1 cellular context compared by ENCODE assay signal in genomic region chr2:112726487-112727190, GRCh38.
A peak's percentile ranks its signal among the peaks of the same experiment; 100 is the strongest.
TF ChIP-seq lines count a peak whose summit lies in the region.

No MANE protein-coding gene starts in this region.

TF ChIP-seq in HepG2, 621 proteins besides CTCF, POLR2A, EP300 and RAD21 (continued from another document and continues in another):
- TF ChIP-seq IKZF5 (CRISPR knock-in tag; IDR thresholded peaks at IDR 0.05) (peak; percentile 94), ZNF782 (CRISPR knock-in tag; IDR thresholded peaks at IDR 0.05; ENCODE audit: borderline replicate concordance) (no peak; the same call in 1 of the 2 replicates), BCL6 (CRISPR knock-in tag; IDR thresholded peaks at IDR 0.05) (peak; percentile 47; the same call in 1 of the 2 replicates), ZNF230 (CRISPR knock-in tag; IDR thresholded peaks at IDR 0.05) (no peak), ZNF678 (CRISPR knock-in tag; IDR thresholded peaks at IDR 0.05) (0 out of 2 replicates have a peak, but pooled peaks have one; percentile 58), MIXL1 (CRISPR knock-in tag; IDR thresholded peaks at IDR 0.05) (peak; percentile 84), NKX3-1 (CRISPR knock-in tag; IDR thresholded peaks at IDR 0.05) (no peak), DR1 (CRISPR knock-in tag; IDR thresholded peaks at IDR 0.05) (no peak), ZNF484 (CRISPR knock-in tag; IDR thresholded peaks at IDR 0.05; ENCODE audit: borderline replicate concordance, low read depth) (no peak), SSRP1 (CRISPR knock-in tag; IDR thresholded peaks at IDR 0.05) (no peak), ZNF615 (CRISPR knock-in tag; IDR thresholded peaks at IDR 0.05; ENCODE audit: borderline replicate concordance) (no peak), ZBTB20 (CRISPR knock-in tag; IDR thresholded peaks at IDR 0.05; ENCODE audit: borderline replicate concordance, low read depth) (0 out of 2 replicates have a peak, but pooled peaks have one; percentile 49), LRRFIP1 (CRISPR knock-in tag; conservative IDR thresholded peaks at IDR 0.05) (no peak), TERF1 (CRISPR knock-in tag; IDR thresholded peaks at IDR 0.05) (no peak), ARHGAP35 (CRISPR knock-in tag; IDR thresholded peaks at IDR 0.05; ENCODE audit: borderline replicate concordance) (no peak), GTF2F1 (IDR thresholded peaks at IDR 0.05; ENCODE audit: low read length) (peak; percentile 59; the same call in 1 of the 2 replicates), ZNF24 (IDR thresholded peaks at IDR 0.05) (no peak), SYNCRIP (IDR thresholded peaks at IDR 0.05; ENCODE audit: insufficient read depth, low read depth, low read length) (no peak), SIX4 (CRISPR knock-in tag; IDR thresholded peaks at IDR 0.05) (0 out of 2 replicates have a peak, but pooled peaks have one; percentile 12), NONO (IDR thresholded peaks at IDR 0.05) (no peak), NONO (CRISPR knock-in tag; conservative IDR thresholded peaks at IDR 0.05) (peak; percentile 75), ZC3H4 (CRISPR knock-in tag; IDR thresholded peaks at IDR 0.05; ENCODE audit: borderline replicate concordance) (no peak), MIER3 (CRISPR knock-in tag; IDR thresholded peaks at IDR 0.05; ENCODE audit: borderline replicate concordance) (peak; percentile 91; the same call in 1 of the 2 replicates), ZNF138 (CRISPR knock-in tag; IDR thresholded peaks at IDR 0.05; ENCODE audit: low read depth) (0 out of 2 replicates have a peak, but pooled peaks have one; percentile 19), ZNF629 (CRISPR knock-in tag; conservative IDR thresholded peaks at IDR 0.05) (peak; percentile 58), ZNF225 (CRISPR knock-in tag; IDR thresholded peaks at IDR 0.05) (peak; percentile 14; the same call in 1 of the 2 replicates), ATF5 (CRISPR knock-in tag; IDR thresholded peaks at IDR 0.05; ENCODE audit: low read depth) (peak; percentile 85; the same call in 1 of the 2 replicates), ZNF704 (CRISPR knock-in tag; IDR thresholded peaks at IDR 0.05; ENCODE audit: borderline replicate concordance) (no peak), FLYWCH1 (CRISPR knock-in tag; IDR thresholded peaks at IDR 0.05) (no peak)
- TF ChIP-seq, protein P1, sequence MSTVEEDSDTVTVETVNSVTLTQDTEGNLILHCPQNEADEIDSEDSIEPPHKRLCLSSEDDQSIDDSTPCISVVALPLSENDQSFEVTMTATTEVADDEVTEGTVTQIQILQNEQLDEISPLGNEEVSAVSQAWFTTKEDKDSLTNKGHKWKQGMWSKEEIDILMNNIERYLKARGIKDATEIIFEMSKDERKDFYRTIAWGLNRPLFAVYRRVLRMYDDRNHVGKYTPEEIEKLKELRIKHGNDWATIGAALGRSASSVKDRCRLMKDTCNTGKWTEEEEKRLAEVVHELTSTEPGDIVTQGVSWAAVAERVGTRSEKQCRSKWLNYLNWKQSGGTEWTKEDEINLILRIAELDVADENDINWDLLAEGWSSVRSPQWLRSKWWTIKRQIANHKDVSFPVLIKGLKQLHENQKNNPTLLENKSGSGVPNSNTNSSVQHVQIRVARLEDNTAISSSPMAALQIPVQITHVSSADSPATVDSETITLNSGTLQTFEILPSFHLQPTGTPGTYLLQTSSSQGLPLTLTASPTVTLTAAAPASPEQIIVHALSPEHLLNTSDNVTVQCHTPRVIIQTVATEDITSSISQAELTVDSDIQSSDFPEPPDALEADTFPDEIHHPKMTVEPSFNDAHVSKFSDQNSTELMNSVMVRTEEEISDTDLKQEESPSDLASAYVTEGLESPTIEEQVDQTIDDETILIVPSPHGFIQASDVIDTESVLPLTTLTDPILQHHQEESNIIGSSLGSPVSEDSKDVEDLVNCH (CRISPR knock-in tag; IDR thresholded peaks at IDR 0.05) = 0 out of 2 replicates have a peak, but pooled peaks have one; percentile 26
- TF ChIP-seq, protein P2, sequence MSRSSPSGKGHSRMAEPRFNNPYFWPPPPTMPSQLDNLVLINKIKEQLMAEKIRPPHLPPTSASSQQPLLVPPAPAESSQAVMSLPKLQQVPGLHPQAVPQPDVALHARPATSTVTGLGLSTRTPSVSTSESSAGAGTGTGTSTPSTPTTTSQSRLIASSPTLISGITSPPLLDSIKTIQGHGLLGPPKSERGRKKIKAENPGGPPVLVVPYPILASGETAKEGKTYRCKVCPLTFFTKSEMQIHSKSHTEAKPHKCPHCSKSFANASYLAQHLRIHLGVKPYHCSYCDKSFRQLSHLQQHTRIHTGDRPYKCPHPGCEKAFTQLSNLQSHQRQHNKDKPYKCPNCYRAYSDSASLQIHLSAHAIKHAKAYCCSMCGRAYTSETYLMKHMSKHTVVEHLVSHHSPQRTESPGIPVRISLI (CRISPR knock-in tag; IDR thresholded peaks at IDR 0.05; ENCODE audit: borderline replicate concordance) = peak; percentile 38; the same call in 1 of the 2 replicates
- TF ChIP-seq, protein P3, sequence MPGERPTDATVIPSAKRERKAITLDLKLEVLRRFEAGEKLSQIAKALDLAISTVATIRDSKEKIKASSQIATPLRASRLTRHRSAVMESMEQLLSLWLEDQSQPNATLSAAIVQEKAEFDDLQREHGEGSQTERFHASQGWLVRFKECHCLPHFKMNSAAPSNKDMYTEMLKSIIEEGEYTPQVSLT (CRISPR knock-in tag; IDR thresholded peaks at IDR 0.05; ENCODE audit: borderline replicate concordance, low read depth) = no peak
- TF ChIP-seq, protein P4, sequence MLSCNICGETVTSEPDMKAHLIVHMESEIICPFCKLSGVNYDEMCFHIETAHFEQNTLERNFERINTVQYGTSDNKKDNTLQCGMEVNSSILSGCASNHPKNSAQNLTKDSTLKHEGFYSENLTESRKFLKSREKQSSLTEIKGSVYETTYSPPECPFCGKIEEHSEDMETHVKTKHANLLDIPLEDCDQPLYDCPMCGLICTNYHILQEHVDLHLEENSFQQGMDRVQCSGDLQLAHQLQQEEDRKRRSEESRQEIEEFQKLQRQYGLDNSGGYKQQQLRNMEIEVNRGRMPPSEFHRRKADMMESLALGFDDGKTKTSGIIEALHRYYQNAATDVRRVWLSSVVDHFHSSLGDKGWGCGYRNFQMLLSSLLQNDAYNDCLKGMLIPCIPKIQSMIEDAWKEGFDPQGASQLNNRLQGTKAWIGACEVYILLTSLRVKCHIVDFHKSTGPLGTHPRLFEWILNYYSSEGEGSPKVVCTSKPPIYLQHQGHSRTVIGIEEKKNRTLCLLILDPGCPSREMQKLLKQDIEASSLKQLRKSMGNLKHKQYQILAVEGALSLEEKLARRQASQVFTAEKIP (CRISPR knock-in tag; IDR thresholded peaks at IDR 0.05; ENCODE audit: borderline replicate concordance) = no peak
- TF ChIP-seq, protein P5, sequence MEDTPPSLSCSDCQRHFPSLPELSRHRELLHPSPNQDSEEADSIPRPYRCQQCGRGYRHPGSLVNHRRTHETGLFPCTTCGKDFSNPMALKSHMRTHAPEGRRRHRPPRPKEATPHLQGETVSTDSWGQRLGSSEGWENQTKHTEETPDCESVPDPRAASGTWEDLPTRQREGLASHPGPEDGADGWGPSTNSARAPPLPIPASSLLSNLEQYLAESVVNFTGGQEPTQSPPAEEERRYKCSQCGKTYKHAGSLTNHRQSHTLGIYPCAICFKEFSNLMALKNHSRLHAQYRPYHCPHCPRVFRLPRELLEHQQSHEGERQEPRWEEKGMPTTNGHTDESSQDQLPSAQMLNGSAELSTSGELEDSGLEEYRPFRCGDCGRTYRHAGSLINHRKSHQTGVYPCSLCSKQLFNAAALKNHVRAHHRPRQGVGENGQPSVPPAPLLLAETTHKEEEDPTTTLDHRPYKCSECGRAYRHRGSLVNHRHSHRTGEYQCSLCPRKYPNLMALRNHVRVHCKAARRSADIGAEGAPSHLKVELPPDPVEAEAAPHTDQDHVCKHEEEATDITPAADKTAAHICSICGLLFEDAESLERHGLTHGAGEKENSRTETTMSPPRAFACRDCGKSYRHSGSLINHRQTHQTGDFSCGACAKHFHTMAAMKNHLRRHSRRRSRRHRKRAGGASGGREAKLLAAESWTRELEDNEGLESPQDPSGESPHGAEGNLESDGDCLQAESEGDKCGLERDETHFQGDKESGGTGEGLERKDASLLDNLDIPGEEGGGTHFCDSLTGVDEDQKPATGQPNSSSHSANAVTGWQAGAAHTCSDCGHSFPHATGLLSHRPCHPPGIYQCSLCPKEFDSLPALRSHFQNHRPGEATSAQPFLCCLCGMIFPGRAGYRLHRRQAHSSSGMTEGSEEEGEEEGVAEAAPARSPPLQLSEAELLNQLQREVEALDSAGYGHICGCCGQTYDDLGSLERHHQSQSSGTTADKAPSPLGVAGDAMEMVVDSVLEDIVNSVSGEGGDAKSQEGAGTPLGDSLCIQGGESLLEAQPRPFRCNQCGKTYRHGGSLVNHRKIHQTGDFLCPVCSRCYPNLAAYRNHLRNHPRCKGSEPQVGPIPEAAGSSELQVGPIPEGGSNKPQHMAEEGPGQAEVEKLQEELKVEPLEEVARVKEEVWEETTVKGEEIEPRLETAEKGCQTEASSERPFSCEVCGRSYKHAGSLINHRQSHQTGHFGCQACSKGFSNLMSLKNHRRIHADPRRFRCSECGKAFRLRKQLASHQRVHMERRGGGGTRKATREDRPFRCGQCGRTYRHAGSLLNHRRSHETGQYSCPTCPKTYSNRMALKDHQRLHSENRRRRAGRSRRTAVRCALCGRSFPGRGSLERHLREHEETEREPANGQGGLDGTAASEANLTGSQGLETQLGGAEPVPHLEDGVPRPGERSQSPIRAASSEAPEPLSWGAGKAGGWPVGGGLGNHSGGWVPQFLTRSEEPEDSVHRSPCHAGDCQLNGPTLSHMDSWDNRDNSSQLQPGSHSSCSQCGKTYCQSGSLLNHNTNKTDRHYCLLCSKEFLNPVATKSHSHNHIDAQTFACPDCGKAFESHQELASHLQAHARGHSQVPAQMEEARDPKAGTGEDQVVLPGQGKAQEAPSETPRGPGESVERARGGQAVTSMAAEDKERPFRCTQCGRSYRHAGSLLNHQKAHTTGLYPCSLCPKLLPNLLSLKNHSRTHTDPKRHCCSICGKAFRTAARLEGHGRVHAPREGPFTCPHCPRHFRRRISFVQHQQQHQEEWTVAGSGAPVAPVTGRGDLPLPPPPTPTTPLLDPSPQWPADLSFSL (CRISPR knock-in tag; IDR thresholded peaks at IDR 0.05) = peak; percentile 49; the same call in 1 of the 2 replicates
